Comparison of ENCODE assay signal across 9 cellular contexts in the genomic region with DNA sequence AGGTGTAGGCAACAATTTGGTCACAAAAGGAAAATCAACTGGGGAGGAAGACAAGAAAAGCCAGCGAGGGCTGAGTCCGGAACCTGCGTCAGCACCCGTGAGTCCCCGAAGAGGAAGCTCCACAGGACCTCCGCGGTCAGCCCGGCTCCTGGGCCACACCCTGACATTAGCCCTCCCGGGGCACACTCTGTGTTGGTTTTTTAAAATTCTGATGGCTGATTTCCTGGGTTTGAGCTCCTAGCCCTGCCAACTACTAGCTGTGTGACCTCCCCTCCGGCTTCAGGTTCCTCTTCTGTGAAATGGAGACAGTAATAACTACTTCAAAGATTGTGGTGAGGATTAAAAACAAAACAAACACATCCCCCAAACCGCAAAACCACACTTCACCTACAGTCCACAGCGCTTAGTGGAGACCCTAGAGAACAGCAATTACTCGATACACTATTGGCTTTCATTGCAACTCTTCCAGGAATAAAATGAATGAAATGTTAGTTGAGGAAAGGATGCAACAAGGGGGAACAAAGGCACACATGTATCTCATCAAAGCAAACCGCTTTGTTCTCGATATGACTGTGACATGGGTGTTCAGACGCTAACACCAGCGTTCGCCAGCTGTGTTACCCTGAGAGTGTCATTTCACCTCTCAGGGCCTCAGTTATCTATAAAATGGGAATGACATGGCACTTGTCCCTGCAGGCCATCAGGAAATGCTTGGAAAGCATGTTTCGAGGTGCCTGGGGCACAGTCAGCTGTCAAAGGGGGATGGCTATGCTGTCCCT. TPM values are rescaled to one million over a fixed set of nuclear protein-coding genes. Genes with fewer than 3 reads are reported as not detected.
A peak's percentile ranks its signal among the peaks of the same experiment; 100 is the strongest.
DNase-seq lines count a peak whose midpoint lies in the region; ATAC-seq and TF ChIP-seq lines count a peak whose summit lies in the region.
"Had no signal": no experiment of that assay in that cellular context is flagged by ENCODE, and none has a peak within 500 bp of the region (broad histone marks: within the 10 kb centered on the region; RNA-seq: fewer than 3 reads in every experiment).

No MANE protein-coding gene starts in this region.

- H3K4me3 ChIP-seq in HEK293 (ENCODE audit: low read depth, low read length) (no peak overlapping the region), mucosa of rectum (ENCODE audit: low read length in 2 of 2) (peak overlapping the region in 1 of 2 donors; percentile 73)

- no peak overlapping the region for H3K27ac ChIP-seq in HEK293 (ENCODE audit: extremely low read depth, low read depth, low read length)
- H3K27ac ChIP-seq in mucosa of rectum (ENCODE audit: low read depth in 2 of 2, low read length in 2 of 2): peak overlapping the region; percentile 55 to 76

- H3K4me1 Mint-ChIP-seq in endothelial cell (ENCODE audit: unreplicated experiment): peaks cover 2% of the 10 kb centered on the region

- H3K9me3 Mint-ChIP-seq in endothelial cell (ENCODE audit: unreplicated experiment): no peaks in the 10 kb centered on the region

- H3K4me1 ChIP-seq in HEK293 (ENCODE audit: control insufficient read depth, insufficient read depth, low read length) (peaks cover 3% of the 10 kb centered on the region; the same call in 1 of the 2 replicates), mucosa of rectum (ENCODE audit: control insufficient read depth in 2 of 2, insufficient read depth in 2 of 2, low read length in 2 of 2) (peaks cover 27 to 30% of the 10 kb centered on the region in 2 donors)

- H3K9me3 ChIP-seq in HEK293 (ENCODE audit: control insufficient read depth, insufficient read depth, low read depth, low read length) (no peaks in the 10 kb centered on the region), mucosa of rectum (ENCODE audit: control insufficient read depth in 2 of 2, low read length in 2 of 2) (no peaks in the 10 kb centered on the region)

- DNase-seq in MV-4-11 (lab: John Stamatoyannopoulos, UW) (peak; percentile 78), activated T-helper 1 cell treated with Interleukin-2 at 50 U/mL for 16 hours (ENCODE audit: low read depth) (peak; percentile 55), NCI-H2227 (lab: John Stamatoyannopoulos, UW; ENCODE audit: unreplicated experiment) (no peak), AG20443 (ENCODE audit: low spot score) (no peak), endothelial cell (ENCODE audit: low spot score) (no peak)

- CTCF ChIA-PET in HEK293 (lab: Yijun Ruan, JAX): interaction anchor here (0.7 to 1.4 kb wide), 6 partner anchors 18 to 602 kb away, joined by 3 to 5 read pairs (median 4); no protein-coding TSS in a partner anchor

- ATAC-seq in GM18498 (IDR thresholded peaks at IDR 0.05; ENCODE audit: unreplicated experiment): peak; percentile 54

- H3K36me3 Mint-ChIP-seq in endothelial cell (ENCODE audit: low read depth, unreplicated experiment): no peaks in the 10 kb centered on the region

- no peaks in the 10 kb centered on the region for H3K36me3 ChIP-seq in HEK293 (ENCODE audit: control insufficient read depth in 2 of 2, insufficient read depth in 1 of 2, low read length in 2 of 2)
- H3K36me3 ChIP-seq in mucosa of rectum (ENCODE audit: control insufficient read depth in 2 of 2, insufficient read depth in 2 of 2, low read length in 2 of 2): peaks cover 0 to 5% of the 10 kb centered on the region in 2 donors

- H3K4me3 Mint-ChIP-seq in endothelial cell (ENCODE audit: unreplicated experiment): no peak overlapping the region

- H3K27me3 Mint-ChIP-seq in endothelial cell (ENCODE audit: unreplicated experiment): peaks cover 5% of the 10 kb centered on the region

- H3K27ac Mint-ChIP-seq in endothelial cell (ENCODE audit: unreplicated experiment): no peak overlapping the region

- no peaks in the 10 kb centered on the region for H3K27me3 ChIP-seq in mucosa of rectum (ENCODE audit: control insufficient read depth in 2 of 2, insufficient read depth in 2 of 2, low read length in 2 of 2)

- peak overlapping the region in 1 of 2 donors; percentile 20 for H3K9ac ChIP-seq in mucosa of rectum (ENCODE audit: low read depth in 1 of 2, low read length in 2 of 2)

- POLR2A ChIA-PET in HEK293 (lab: Yijun Ruan, JAX): no interaction called here

- TF ChIP-seq CTCF in HEK293 (tag by site-specific recombination; IDR thresholded peaks at IDR 0.05): no peak
- TF ChIP-seq CTCF in endothelial cell (IDR thresholded peaks at IDR 0.05; ENCODE audit: unreplicated experiment): no peak

TF ChIP-seq in HEK293, 187 proteins besides CTCF, POLR2A, EP300 and RAD21:
- TF ChIP-seq, protein P1, sequence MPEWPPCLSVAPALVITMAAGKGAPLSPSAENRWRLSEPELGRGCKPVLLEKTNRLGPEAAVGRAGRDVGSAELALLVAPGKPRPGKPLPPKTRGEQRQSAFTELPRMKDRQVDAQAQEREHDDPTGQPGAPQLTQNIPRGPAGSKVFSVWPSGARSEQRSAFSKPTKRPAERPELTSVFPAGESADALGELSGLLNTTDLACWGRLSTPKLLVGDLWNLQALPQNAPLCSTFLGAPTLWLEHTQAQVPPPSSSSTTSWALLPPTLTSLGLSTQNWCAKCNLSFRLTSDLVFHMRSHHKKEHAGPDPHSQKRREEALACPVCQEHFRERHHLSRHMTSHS (tag by site-specific recombination; IDR thresholded peaks at IDR 0.05): no peak
- peak; percentile 75 for TF ChIP-seq OSR2 (tag by site-specific recombination; IDR thresholded peaks at IDR 0.05)
- no peak for TF ChIP-seq ZSCAN23 (tag by site-specific recombination; IDR thresholded peaks at IDR 0.05)
- no peak for TF ChIP-seq ZNF202 (tag by site-specific recombination; IDR thresholded peaks at IDR 0.05; ENCODE audit: borderline replicate concordance)
- TF ChIP-seq GLI2 (tag by site-specific recombination; IDR thresholded peaks at IDR 0.05; ENCODE audit: borderline replicate concordance, low read depth): no peak
- no peak for TF ChIP-seq KLF7 (tag by site-specific recombination; IDR thresholded peaks at IDR 0.05; ENCODE audit: borderline replicate concordance)
- peak; percentile 82 for TF ChIP-seq SP7 (tag by site-specific recombination; IDR thresholded peaks at IDR 0.05)
- peak; percentile 72 for TF ChIP-seq ZNF600 (tag by site-specific recombination; IDR thresholded peaks at IDR 0.05)
- TF ChIP-seq ZIC2 (tag by site-specific recombination; IDR thresholded peaks at IDR 0.05): no peak
- TF ChIP-seq ZNF623 (tag by site-specific recombination; IDR thresholded peaks at IDR 0.05): no peak

RNA-seq across cellular contexts. Expression of a gene that starts 1.0 kb away (rescaled TPM):
- not detected for total RNA-seq in endothelial cell (ENCODE audit: unreplicated experiment)
- total RNA-seq: epithelial cell of proximal tubule had no signal

RNA-seq across cellular contexts. Expression of a gene that starts 58.3 kb away (rescaled TPM):
- not detected for total RNA-seq in endothelial cell (ENCODE audit: unreplicated experiment)
- total RNA-seq: epithelial cell of proximal tubule had no signal

Comparison
In these comparisons a context has a peak if more than half of its experiments do, and no peak if none do; other contexts are left out.
1. DNase-seq: peak in MV-4-11 (single experiment) and activated T-helper 1 cell treated with Interleukin-2 at 50 U/mL for 16 hours (single experiment); none in NCI-H2227 (single experiment), AG20443 (single experiment) and endothelial cell (single experiment).